ENCODE assay signal across 12 cellular contexts in genomic region chr7:145848691-145849090, GRCh38.
DNase-seq lines count a peak whose midpoint lies in the region; ATAC-seq and TF ChIP-seq lines count a peak whose summit lies in the region.
"Had no signal": no experiment of that assay in that cellular context is flagged by ENCODE, and none has a peak within 500 bp of the region (broad histone marks: within the 10 kb centered on the region; RNA-seq: fewer than 3 reads in every experiment).

No MANE protein-coding gene starts in this region.

- peak; percentile 40 for TF ChIP-seq CTCF in KMS-11 (conservative IDR thresholded peaks at IDR 0.05; ENCODE audit: low read depth, low read length)
- TF ChIP-seq CTCF in osteocyte (IDR thresholded peaks at IDR 0.05), result peak; percentile 49

- no peaks in the 10 kb centered on the region for H3K4me1 ChIP-seq in KMS-11 (ENCODE audit: low read depth, poor library complexity, severe bottlenecking)

- no peak overlapping the region for H3K4me3 ChIP-seq in KMS-11 (IDR thresholded peaks at IDR 0.05; ENCODE audit: insufficient read depth, low read depth, low read length)

- ATAC-seq in activated CD8-positive, alpha-beta memory T cell treated with anti-CD3 and anti-CD28 coated beads, Interleukin-2, amount 10 ng/mL, durations not matched to agents 7 days and 5 days, result no peak
- no peak for ATAC-seq in HG03460 (IDR thresholded peaks at IDR 0.05; ENCODE audit: unreplicated experiment)

- no peaks in the 10 kb centered on the region for H3K36me3 Mint-ChIP-seq in osteocyte (ENCODE audit: unreplicated experiment)
- H3K36me3 Mint-ChIP-seq in activated CD8-positive, alpha-beta memory T cell treated with anti-CD3 and anti-CD28 coated beads, Interleukin-2, amount 10 ng/mL, durations not matched to agents 7 days and 5 days, result no peaks in the 10 kb centered on the region
- H3K36me3 Mint-ChIP-seq: memory B cell had no signal

- no peaks in the 10 kb centered on the region for H4K20me1 ChIP-seq in KMS-11 (ENCODE audit: insufficient read depth)

- H3K27ac Mint-ChIP-seq in osteocyte (ENCODE audit: unreplicated experiment), result no peak overlapping the region
- H3K27ac Mint-ChIP-seq in activated CD8-positive, alpha-beta memory T cell treated with anti-CD3 and anti-CD28 coated beads, Interleukin-2, amount 10 ng/mL, durations not matched to agents 7 days and 5 days, result no peak overlapping the region
- H3K27ac Mint-ChIP-seq: memory B cell had no signal

- no peaks in the 10 kb centered on the region for H3K27me3 Mint-ChIP-seq in osteocyte (ENCODE audit: unreplicated experiment)
- H3K27me3 Mint-ChIP-seq in activated CD8-positive, alpha-beta memory T cell treated with anti-CD3 and anti-CD28 coated beads, Interleukin-2, amount 10 ng/mL, durations not matched to agents 7 days and 5 days, result no peaks in the 10 kb centered on the region
- H3K27me3 Mint-ChIP-seq: memory B cell had no signal

- no peak overlapping the region for H3K27ac ChIP-seq in KMS-11

- H3K4me2 ChIP-seq in KMS-11, result no peak overlapping the region

- H3K4me1 Mint-ChIP-seq in osteocyte (ENCODE audit: unreplicated experiment), result no peaks in the 10 kb centered on the region
- H3K4me1 Mint-ChIP-seq in activated CD8-positive, alpha-beta memory T cell treated with anti-CD3 and anti-CD28 coated beads, Interleukin-2, amount 10 ng/mL, durations not matched to agents 7 days and 5 days, result no peaks in the 10 kb centered on the region

- in situ Hi-C loops in SK-MEL-5 (cut with HindIII; ENCODE audit: low pct_unique_long_range_greater_than_20kb, low sequenced_read_pairs), result no loop called here

- H3K9me3 Mint-ChIP-seq in osteocyte (ENCODE audit: unreplicated experiment), result peaks cover 10% of the 10 kb centered on the region
- peaks cover 9% of the 10 kb centered on the region for H3K9me3 Mint-ChIP-seq in activated CD8-positive, alpha-beta memory T cell treated with anti-CD3 and anti-CD28 coated beads, Interleukin-2, amount 10 ng/mL, durations not matched to agents 7 days and 5 days (ENCODE audit: low read depth)

- H3K36me3 ChIP-seq in KMS-11 (ENCODE audit: insufficient read depth), result no peaks in the 10 kb centered on the region

- no peaks in the 10 kb centered on the region for H3K27me3 ChIP-seq in KMS-11 (ENCODE audit: insufficient read depth, low read depth)

- no peak overlapping the region for H3K4me3 Mint-ChIP-seq in osteocyte (ENCODE audit: unreplicated experiment)
- no peak overlapping the region for H3K4me3 Mint-ChIP-seq in activated CD8-positive, alpha-beta memory T cell treated with anti-CD3 and anti-CD28 coated beads, Interleukin-2, amount 10 ng/mL, durations not matched to agents 7 days and 5 days
- H3K4me3 Mint-ChIP-seq: memory B cell had no signal

- CTCF ChIA-PET in activated CD8-positive, alpha-beta memory T cell treated with anti-CD3 and anti-CD28 coated beads, Interleukin-2, amount 10 ng/mL, durations not matched to agents 7 days and 5 days (lab: Charles Lee), result no interaction called here

- no peaks in the 10 kb centered on the region for H3K79me2 ChIP-seq in KMS-11 (ENCODE audit: insufficient read depth, low read depth)

- DNase-seq in NCI-H146 (lab: John Stamatoyannopoulos, UW) (peak; percentile 31), NCI-H146 treated with DMSO at 0.1 percent for 48 hours (lab: John Stamatoyannopoulos, UW; ENCODE audit: unreplicated experiment) (no peak), SK-MEL-5 (ENCODE audit: low read depth, low spot score) (peak; percentile 68), osteocyte (ENCODE audit: extremely low spot score, unreplicated experiment) (no peak)
- no peak for DNase-seq in activated CD8-positive, alpha-beta memory T cell treated with anti-CD3 and anti-CD28 coated beads, Interleukin-2, amount 50 U/mL, for 4 hours
- DNase-seq in activated CD8-positive, alpha-beta memory T cell treated with anti-CD3 and anti-CD28 coated beads, Interleukin-2, amount 10 ng/mL, durations not matched to agents 7 days and 5 days, result no peak
- DNase-seq: activated T-cell treated with anti-CD3 and anti-CD28 coated beads, Interleukin-2, amount 50 U/mL, for 48 hours; NCI-H2227 treated with DMSO at 0.1 percent for 48 hours; stimulated activated CD8-positive, alpha-beta memory T cell treated with anti-CD3 and anti-CD28 coated beads, Interleukin-4, amount 100 ng/mL, for 48 hours had no signal

- H3K9ac ChIP-seq in KMS-11, result no peak overlapping the region

- H2AFZ ChIP-seq in KMS-11 (ENCODE audit: low read depth), result no peak overlapping the region

Comparison
In these comparisons a context has a peak if more than half of its experiments do, and no peak if none do; other contexts are left out.
1. DNase-seq: peak in NCI-H146 (single experiment) and SK-MEL-5 (single experiment); none in NCI-H146 treated with DMSO at 0.1 percent for 48 hours (single experiment), osteocyte (single experiment), activated CD8-positive, alpha-beta memory T cell treated with anti-CD3 and anti-CD28 coated beads, Interleukin-2, amount 50 U/mL, for 4 hours (single experiment) and activated CD8-positive, alpha-beta memory T cell treated with anti-CD3 and anti-CD28 coated beads, Interleukin-2, amount 10 ng/mL, durations not matched to agents 7 days and 5 days (single experiment).